Comparison of ENCODE assay signal across 21 cellular contexts in genomic region chr2:198874502-198874858, GRCh38.
DNase-seq lines count a peak whose midpoint lies in the region; ATAC-seq, FAIRE-seq and TF ChIP-seq lines count a peak whose summit lies in the region.
"Had no signal": no experiment of that assay in that cellular context is flagged by ENCODE, and none has a peak within 500 bp of the region (broad histone marks: within the 10 kb centered on the region; RNA-seq: fewer than 3 reads in every experiment).

No MANE protein-coding gene starts in this region.

- H3K27ac Mint-ChIP-seq in osteocyte (ENCODE audit: unreplicated experiment), result peak overlapping the region; percentile 76
- no peak overlapping the region for H3K27ac Mint-ChIP-seq in stimulated activated naive CD8-positive, alpha-beta T cell treated with anti-CD3 and anti-CD28 coated beads, Interleukin-15, amount 100 ng/mL, for 72 hours
- H3K27ac Mint-ChIP-seq: HFFc6; nephron; T-helper 1 cell treated with Interleukin-12 subunit alpha and Interleukin-12 subunit beta and Interleukin-4 antibody, amounts not matched to agents 30 μg/mL and 1 μg/mL, for 36 hours had no signal

- H3K27ac ChIP-seq in heart left ventricle, result no peak overlapping the region
- no peak overlapping the region for H3K27ac ChIP-seq in HepG2 (ENCODE audit: extremely low read length, insufficient read depth, low read length)
- H3K27ac ChIP-seq: epithelial cell of prostate had no signal

- no peak for FAIRE-seq in HepG2 (lab: Jason Lieb, UNC)
- FAIRE-seq: K562 had no signal

- TF ChIP-seq RAD21 in HepG2 (CRISPR knock-in tag; IDR thresholded peaks at IDR 0.05), result no peak

- no peak overlapping the region for H3K4me3 Mint-ChIP-seq in osteocyte (ENCODE audit: unreplicated experiment)
- no peak overlapping the region for H3K4me3 Mint-ChIP-seq in stimulated activated naive CD8-positive, alpha-beta T cell treated with anti-CD3 and anti-CD28 coated beads, Interleukin-15, amount 100 ng/mL, for 72 hours
- H3K4me3 Mint-ChIP-seq: HFFc6; nephron; T-helper 1 cell treated with Interleukin-12 subunit alpha and Interleukin-12 subunit beta and Interleukin-4 antibody, amounts not matched to agents 30 μg/mL and 1 μg/mL, for 36 hours had no signal

- BruUV-seq in HepG2 (replicated peaks; lab: Mats Ljungman, UMichigan), result no TSS peak

- H3K9ac ChIP-seq in HepG2 (ENCODE audit: insufficient read depth, low read depth, low read length), result no peak overlapping the region

- TF ChIP-seq EP300 in HepG2 (IDR thresholded peaks at IDR 0.05; ENCODE audit: low read depth in 2 of 2, low read length in 2 of 2), result no peak
- TF ChIP-seq EP300 in HepG2 (CRISPR knock-in tag; IDR thresholded peaks at IDR 0.05; ENCODE audit: borderline replicate concordance), result no peak

- H3K4me1 ChIP-seq in heart left ventricle (no peaks in the 10 kb centered on the region), HepG2 (ENCODE audit: insufficient read depth, low read length) (no peaks in the 10 kb centered on the region)

- no peaks in the 10 kb centered on the region for H3K79me2 ChIP-seq in HepG2 (ENCODE audit: insufficient read depth, low read length)

- intact Hi-C loops in heart left ventricle (cut with DNase I), result no loop called here
- intact Hi-C loops in HepG2 (cut with micrococcal nuclease; ENCODE audit: unreplicated experiment), result no loop called here

- POLR2A ChIA-PET in HepG2 (lab: Yijun Ruan, JAX), result no interaction called here

- H3K9me3 ChIP-seq in heart left ventricle, result no peaks in the 10 kb centered on the region
- no peaks in the 10 kb centered on the region for H3K9me3 ChIP-seq in HepG2 (ENCODE audit: low read length)

- H3K4me1 Mint-ChIP-seq in osteocyte (ENCODE audit: unreplicated experiment), result peaks cover 28% of the 10 kb centered on the region
- no peaks in the 10 kb centered on the region for H3K4me1 Mint-ChIP-seq in stimulated activated naive CD8-positive, alpha-beta T cell treated with anti-CD3 and anti-CD28 coated beads, Interleukin-15, amount 100 ng/mL, for 72 hours
- H3K4me1 Mint-ChIP-seq: nephron had no signal

- H3K4me2 ChIP-seq in HepG2 (ENCODE audit: low read depth, low read length), result no peak overlapping the region

- TF ChIP-seq CTCF in osteocyte (IDR thresholded peaks at IDR 0.05) (no peak), heart left ventricle (IDR thresholded peaks at IDR 0.05) (no peak), HepG2 (CRISPR knock-in tag; IDR thresholded peaks at IDR 0.05) (no peak)

- no peaks in the 10 kb centered on the region for H3K27me3 Mint-ChIP-seq in osteocyte (ENCODE audit: unreplicated experiment)
- H3K27me3 Mint-ChIP-seq in stimulated activated naive CD8-positive, alpha-beta T cell treated with anti-CD3 and anti-CD28 coated beads, Interleukin-15, amount 100 ng/mL, for 72 hours, result no peaks in the 10 kb centered on the region

- no peak for DNase-seq in osteocyte (ENCODE audit: extremely low spot score, unreplicated experiment)
- DNase-seq in stimulated activated naive CD8-positive, alpha-beta T cell treated with anti-CD3 and anti-CD28 coated beads, Interleukin-15, amount 100 ng/mL, for 72 hours, result no peak
- DNase-seq in heart left ventricle, result no peak
- DNase-seq in HepG2 (ENCODE audit: low spot score), result no peak
- DNase-seq: activated CD4-positive, CD25-positive, alpha-beta regulatory T cell; activated naive CD4-positive, alpha-beta T cell; cortex of kidney; GF-D8; HFFc6; NCI-H1092 treated with DMSO at 0.1 percent for 48 hours; NCI-H226; Right ventricle myocardium superior; stimulated activated CD4-positive, alpha-beta T cell treated with anti-CD3 and anti-CD28 coated beads, Interleukin-15, amount 100 ng/mL, for 24 hours had no signal

- CTCF ChIA-PET in HepG2 (lab: Yijun Ruan, JAX; ENCODE audit: low intra/inter-chr PET ratio, low total read pairs), result no interaction called here

- H3K4me3 ChIP-seq in heart left ventricle, result no peak overlapping the region
- H3K4me3 ChIP-seq in HepG2 (replicated peaks in 1 of 3; ENCODE audit: insufficient read depth in 1 of 3, low read depth in 2 of 3, low read length in 3 of 3), result no peak overlapping the region
- H3K4me3 ChIP-seq: K562 had no signal

- H4K20me1 ChIP-seq in HepG2 (ENCODE audit: insufficient read depth, low read length), result no peaks in the 10 kb centered on the region

- in situ Hi-C loops in HepG2 (cut with HindIII; ENCODE audit: extremely low pct_ligation_motif_present, low pct_unique_long_range_greater_than_20kb), result no loop called here

- ATAC-seq in GM18873 (IDR thresholded peaks at IDR 0.05; ENCODE audit: low FRiP score, unreplicated experiment) (peak; percentile 64), HG02642 (IDR thresholded peaks at IDR 0.05; ENCODE audit: poor library complexity, unreplicated experiment) (peak; percentile 51), HG03521 (IDR thresholded peaks at IDR 0.05; ENCODE audit: unreplicated experiment) (peak; percentile 73), GM21576 (IDR thresholded peaks at IDR 0.05; ENCODE audit: unreplicated experiment) (no peak), heart left ventricle (no peak), HepG2 (no peak)
- ATAC-seq in stimulated activated naive CD8-positive, alpha-beta T cell treated with anti-CD3 and anti-CD28 coated beads, Interleukin-15, amount 100 ng/mL, for 72 hours, result no peak
- ATAC-seq: K562 had no signal

- H3K36me3 Mint-ChIP-seq in osteocyte (ENCODE audit: unreplicated experiment), result no peaks in the 10 kb centered on the region

- no peaks in the 10 kb centered on the region for H3K36me3 ChIP-seq in heart left ventricle
- H3K36me3 ChIP-seq in HepG2 (replicated peaks in 1 of 2; ENCODE audit: control insufficient read depth in 1 of 2, insufficient read depth in 2 of 2, low read length in 2 of 2), result no peaks in the 10 kb centered on the region

- no peaks in the 10 kb centered on the region for H3K9me3 Mint-ChIP-seq in osteocyte (ENCODE audit: unreplicated experiment)
- H3K9me3 Mint-ChIP-seq in stimulated activated naive CD8-positive, alpha-beta T cell treated with anti-CD3 and anti-CD28 coated beads, Interleukin-15, amount 100 ng/mL, for 72 hours, result peaks cover 7 to 10% of the 10 kb centered on the region in 2 donors
- H3K9me3 Mint-ChIP-seq: nephron; T-helper 1 cell treated with Interleukin-12 subunit alpha and Interleukin-12 subunit beta and Interleukin-4 antibody, amounts not matched to agents 30 μg/mL and 1 μg/mL, for 36 hours had no signal

- TF ChIP-seq POLR2A in heart left ventricle (IDR thresholded peaks at IDR 0.05) (no peak), HepG2 (IDR thresholded peaks at IDR 0.05; ENCODE audit: insufficient read depth in 1 of 2, low read depth in 2 of 2, low read length in 2 of 2) (no peak)

- H3K27me3 ChIP-seq in heart left ventricle, result no peaks in the 10 kb centered on the region
- no peaks in the 10 kb centered on the region for H3K27me3 ChIP-seq in HepG2 (ENCODE audit: control insufficient read depth in 1 of 2, insufficient read depth in 2 of 2, low read length in 2 of 2)

- H2AFZ ChIP-seq in HepG2 (ENCODE audit: low read length), result no peak overlapping the region

- WGBS in heart left ventricle, 4 donors, result 55 to 67% (median 61%) methylated on average over 2 of the region's 2 CpGs
- 4% methylated on average over 2 of the region's 2 CpGs for WGBS in HepG2 (ENCODE audit: low lambda C conversion rate)

TF ChIP-seq in HepG2, 621 proteins besides CTCF, POLR2A, EP300 and RAD21:
- TF ChIP-seq NFE2L1 (CRISPR knock-in tag; IDR thresholded peaks at IDR 0.05; ENCODE audit: borderline replicate concordance), result no peak
- no peak for TF ChIP-seq MXD3 (CRISPR knock-in tag; IDR thresholded peaks at IDR 0.05)
- no peak for TF ChIP-seq ZNF414 (CRISPR knock-in tag; IDR thresholded peaks at IDR 0.05)
- no peak for TF ChIP-seq ONECUT2 (CRISPR knock-in tag; IDR thresholded peaks at IDR 0.05)
- no peak for TF ChIP-seq KLF16 (CRISPR knock-in tag; IDR thresholded peaks at IDR 0.05)
- TF ChIP-seq HOMEZ (CRISPR knock-in tag; IDR thresholded peaks at IDR 0.05; ENCODE audit: low read depth), result no peak
- TF ChIP-seq ZNF180 (CRISPR knock-in tag; IDR thresholded peaks at IDR 0.05; ENCODE audit: borderline replicate concordance, low read depth), result no peak
- TF ChIP-seq ZNF12 (CRISPR knock-in tag; IDR thresholded peaks at IDR 0.05), result no peak
- TF ChIP-seq ZNF616 (CRISPR knock-in tag; IDR thresholded peaks at IDR 0.05; ENCODE audit: low read depth), result no peak
- TF ChIP-seq ZNF20 (CRISPR knock-in tag; IDR thresholded peaks at IDR 0.05), result no peak
- no peak for TF ChIP-seq MAFG (CRISPR knock-in tag; IDR thresholded peaks at IDR 0.05)
- no peak for TF ChIP-seq ZMYM2 (CRISPR knock-in tag; IDR thresholded peaks at IDR 0.05)
- TF ChIP-seq ZNF282 (IDR thresholded peaks at IDR 0.05; ENCODE audit: partially characterized antibody), result no peak
- no peak for TF ChIP-seq ZNF724P (CRISPR knock-in tag; IDR thresholded peaks at IDR 0.05; ENCODE audit: borderline replicate concordance)
- no peak for TF ChIP-seq MYNN (CRISPR knock-in tag; IDR thresholded peaks at IDR 0.05; ENCODE audit: low read depth)
- TF ChIP-seq RFXANK (CRISPR knock-in tag; IDR thresholded peaks at IDR 0.05), result no peak
TF ChIP-seq in HepG2: peak in this region for 0.

Comparison
In these comparisons a context has a peak if more than half of its experiments do, and no peak if none do; other contexts are left out.
1. ATAC-seq: peak in GM18873 (single experiment), HG02642 (single experiment) and HG03521 (single experiment); none in stimulated activated naive CD8-positive, alpha-beta T cell treated with anti-CD3 and anti-CD28 coated beads, Interleukin-15, amount 100 ng/mL, for 72 hours (single experiment), GM21576 (single experiment), heart left ventricle (0 of 4) and HepG2 (single experiment).